Comparison of ENCODE assay signal across 19 cellular contexts in the genomic region with DNA sequence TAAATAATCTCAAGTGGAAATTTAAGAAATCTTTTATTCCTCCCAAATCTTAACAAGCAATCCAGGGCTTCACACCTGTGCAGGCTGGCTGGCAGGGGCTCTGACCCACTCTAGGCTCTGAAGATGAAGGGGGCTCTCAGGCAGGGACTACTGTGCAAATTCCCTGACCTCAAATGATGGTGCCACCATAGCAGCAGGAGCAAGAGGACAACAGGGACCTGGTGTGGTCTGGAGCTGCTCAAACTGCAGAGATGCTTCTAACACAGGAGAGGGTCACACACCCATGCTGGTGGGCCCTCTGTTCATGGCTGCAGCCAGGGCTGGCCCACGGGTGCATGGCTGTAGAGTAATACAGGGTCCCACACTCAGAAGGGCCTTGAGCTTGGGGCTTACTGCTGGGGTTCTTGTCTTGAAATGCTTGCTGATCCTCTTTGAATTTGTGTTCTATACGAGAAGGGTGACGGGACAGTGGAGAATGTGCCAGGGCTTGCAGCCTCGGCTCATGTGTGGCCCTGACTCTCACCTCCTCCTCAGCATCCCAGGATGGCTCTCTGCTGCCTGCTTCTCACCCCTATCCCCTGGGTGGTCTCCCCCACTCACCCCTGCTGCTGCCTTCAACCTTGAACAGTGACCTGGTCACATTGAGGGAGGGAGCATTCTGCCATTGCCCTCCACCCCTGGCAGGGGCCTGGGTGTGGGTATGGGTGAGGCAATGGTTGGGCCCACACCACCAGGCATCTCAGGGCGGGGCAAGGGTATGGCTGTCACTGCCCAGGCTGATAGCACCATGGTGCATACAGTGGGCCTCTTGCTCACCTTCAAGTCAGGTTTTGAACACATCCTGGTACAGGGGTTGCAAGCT.
"Had no signal": no experiment of that assay in that cellular context is flagged by ENCODE, and none has a peak within 500 bp of the region (broad histone marks: within the 10 kb centered on the region; RNA-seq: fewer than 3 reads in every experiment).

No MANE protein-coding gene starts in this region.

- H3K27ac Mint-ChIP-seq: activated CD8-positive, alpha-beta T cell treated with anti-CD3 and anti-CD28 coated beads, Interleukin-2, amount 10 ng/mL, durations not matched to agents 7 days and 5 days; activated naive CD4-positive, alpha-beta T cell treated with anti-CD3 and anti-CD28 coated beads, Interleukin-2, amount 50 U/mL, for 72 hours; T-helper 17 cell; WTC11 had no signal

- H3K36me3 Mint-ChIP-seq: activated naive CD4-positive, alpha-beta T cell treated with anti-CD3 and anti-CD28 coated beads, Interleukin-2, amount 50 U/mL, for 72 hours; brain; WTC11 had no signal

- H3K27me3 ChIP-seq: Peyer's patch had no signal

- H3K27ac ChIP-seq: Peyer's patch, RWPE1 had no signal

- H3K4me3 Mint-ChIP-seq: activated CD8-positive, alpha-beta T cell treated with anti-CD3 and anti-CD28 coated beads, Interleukin-2, amount 10 ng/mL, durations not matched to agents 7 days and 5 days; activated T-cell treated with anti-CD3 and anti-CD28 coated beads, Interleukin-2, amount 50 U/mL, for 4 hours; T-helper 17 cell; WTC11 had no signal

- ATAC-seq: activated CD8-positive, alpha-beta T cell treated with anti-CD3 and anti-CD28 coated beads, Interleukin-2, amount 10 ng/mL, durations not matched to agents 7 days and 5 days; activated naive CD4-positive, alpha-beta T cell treated with anti-CD3 and anti-CD28 coated beads, Interleukin-2, amount 50 U/mL, for 72 hours; activated T-cell treated with anti-CD3 and anti-CD28 coated beads, Interleukin-2, amount 50 U/mL, for 4 hours; T-helper 17 cell had no signal

- H3K4me3 ChIP-seq: K562, Peyer's patch had no signal

- H3K9me3 ChIP-seq: Peyer's patch had no signal

- DNase-seq: activated CD4-positive, alpha-beta T cell treated with anti-CD3 and anti-CD28 coated beads, Interleukin-2, amount 50 U/mL, for 4 hours; activated CD4-positive, CD25-positive, alpha-beta regulatory T cell treated with anti-CD3 and anti-CD28 coated beads, Interleukin-2, amount 50 U/mL, for 72 hours; activated effector memory CD4-positive, alpha-beta T cell treated with anti-CD3 and anti-CD28 coated beads, Interleukin-2, amount 50 U/mL, for 16 hours; activated T-cell treated with anti-CD3 and anti-CD28 coated beads, Interleukin-2, amount 50 U/mL, for 4 hours; amygdala; MM.1S; NCI-H1105; NCI-H1694 treated with DMSO at 0.1 percent for 48 hours; NCI-H2029 treated with DMSO at 0.1 percent for 48 hours; NCI-H510A treated with DMSO at 0.1 percent for 48 hours; Peyer's patch; T-helper 17 cell; T-helper 9 cell had no signal

- H3K36me3 ChIP-seq: Peyer's patch had no signal

- H3K4me1 ChIP-seq: Peyer's patch had no signal

- H3K9me3 Mint-ChIP-seq: activated naive CD4-positive, alpha-beta T cell treated with anti-CD3 and anti-CD28 coated beads, Interleukin-2, amount 50 U/mL, for 72 hours; activated T-cell treated with anti-CD3 and anti-CD28 coated beads, Interleukin-2, amount 50 U/mL, for 4 hours had no signal
